1 cellular context compared by ENCODE assay signal in genomic region chr22:30970356-30970746, GRCh38.
TF ChIP-seq lines count a peak whose summit lies in the region.

No MANE protein-coding gene starts in this region.

TF ChIP-seq in IMR-90, 13 proteins besides CTCF, POLR2A, EP300 and RAD21 (continued from another document):
- TF ChIP-seq USF2 (IDR thresholded peaks at IDR 0.05; ENCODE audit: low read depth, low read length), result no peak
